ENCODE assay signal across 2 cellular contexts in genomic region chrX:102720237-102721168, GRCh38.
TF ChIP-seq lines count a peak whose summit lies in the region.

Gene GPRASP3 (plus strand): TSS chrX:102720743. CDS start chrX:102748996, 28,253 bp downstream.

TF ChIP-seq in GM12891, 5 proteins besides CTCF, POLR2A, EP300 and RAD21 (continued from another document):
- 0 out of 2 replicates have a peak, but pooled peaks have one; percentile 20 for TF ChIP-seq POLR2AphosphoS5 (IDR thresholded peaks at IDR 0.05; ENCODE audit: low read depth, low read length)

TF ChIP-seq in H1, 55 proteins besides CTCF, POLR2A, EP300 and RAD21 (continued from another document):
- TF ChIP-seq HDAC2 (IDR thresholded peaks at IDR 0.05; ENCODE audit: borderline replicate concordance in 1 of 2, low read depth in 2 of 2, low read length in 2 of 2) (0 out of 4 replicates have a peak, but pooled peaks of 1 of the 2 experiments have one; percentile 54), JUND (IDR thresholded peaks at IDR 0.05; ENCODE audit: low read length) (no peak), USF2 (IDR thresholded peaks at IDR 0.05; ENCODE audit: low read length) (peak; percentile 99), TBP (IDR thresholded peaks at IDR 0.05; ENCODE audit: low read depth, low read length) (peak; percentile 43; the same call in 1 of the 2 replicates), KDM4A (IDR thresholded peaks at IDR 0.05; ENCODE audit: low read depth, low read length, severe bottlenecking) (no peak), CREB1 (IDR thresholded peaks at IDR 0.05) (0 out of 2 replicates have a peak, but pooled peaks have one; percentile 52), NANOG (IDR thresholded peaks at IDR 0.05; ENCODE audit: insufficient read depth, low read depth, low read length, poor library complexity, severe bottlenecking) (peak; percentile 43), SAP30 (IDR thresholded peaks at IDR 0.05; ENCODE audit: insufficient read depth, insufficient replicate concordance, low read length) (peak; percentile 89), SIN3A (conservative IDR thresholded peaks at IDR 0.05 in 1 of 2, IDR thresholded peaks at IDR 0.05 in 1 of 2; ENCODE audit: low read depth in 1 of 2, low read length in 2 of 2) (peak; percentile 96 to 98), ASH2L (IDR thresholded peaks at IDR 0.05; ENCODE audit: low read length) (no peak), NRF1 (IDR thresholded peaks at IDR 0.05; ENCODE audit: low read depth, low read length) (no peak), MAFK (IDR thresholded peaks at IDR 0.05; ENCODE audit: low read depth, low read length) (no peak), TAF1 (IDR thresholded peaks at IDR 0.05; ENCODE audit: low read depth, low read length) (peak; percentile 67), KDM5A (IDR thresholded peaks at IDR 0.05; ENCODE audit: low read length) (peak; percentile 63; the same call in 1 of the 2 replicates), ATF3 (IDR thresholded peaks at IDR 0.05; ENCODE audit: insufficient read depth, low read depth, low read length) (peak; percentile 98), RXRA (IDR thresholded peaks at IDR 0.05; ENCODE audit: insufficient read depth, low read depth, low read length) (no peak), BCL11A (IDR thresholded peaks at IDR 0.05; ENCODE audit: low read depth in 2 of 2, low read length in 2 of 2) (no peak), POLR2AphosphoS5 (IDR thresholded peaks at IDR 0.05; ENCODE audit: low read depth, low read length) (peak; percentile 61; the same call in 1 of the 2 replicates), SIRT6 (IDR thresholded peaks at IDR 0.05; ENCODE audit: low read length) (no peak), CEBPB (IDR thresholded peaks at IDR 0.05; ENCODE audit: low read depth, low read length) (no peak), POU5F1 (IDR thresholded peaks at IDR 0.05; ENCODE audit: low read depth, low read length) (no peak), E2F6 (IDR thresholded peaks at IDR 0.05) (0 out of 2 replicates have a peak, but pooled peaks have one; percentile 16), TEAD4 (IDR thresholded peaks at IDR 0.05; ENCODE audit: low read depth, low read length) (no peak), RNF2 (IDR thresholded peaks at IDR 0.05; ENCODE audit: borderline replicate concordance, low read depth, low read length, missing control alignments, poor library complexity, severe bottlenecking) (no peak), CTBP2 (IDR thresholded peaks at IDR 0.05; ENCODE audit: borderline replicate concordance, insufficient read depth, insufficient read length, low read length) (no peak), MAX (IDR thresholded peaks at IDR 0.05) (peak; percentile 68), BRCA1 (IDR thresholded peaks at IDR 0.05; ENCODE audit: low read depth, low read length) (no peak)
